10 cellular contexts compared by ENCODE assay signal in the genomic region with DNA sequence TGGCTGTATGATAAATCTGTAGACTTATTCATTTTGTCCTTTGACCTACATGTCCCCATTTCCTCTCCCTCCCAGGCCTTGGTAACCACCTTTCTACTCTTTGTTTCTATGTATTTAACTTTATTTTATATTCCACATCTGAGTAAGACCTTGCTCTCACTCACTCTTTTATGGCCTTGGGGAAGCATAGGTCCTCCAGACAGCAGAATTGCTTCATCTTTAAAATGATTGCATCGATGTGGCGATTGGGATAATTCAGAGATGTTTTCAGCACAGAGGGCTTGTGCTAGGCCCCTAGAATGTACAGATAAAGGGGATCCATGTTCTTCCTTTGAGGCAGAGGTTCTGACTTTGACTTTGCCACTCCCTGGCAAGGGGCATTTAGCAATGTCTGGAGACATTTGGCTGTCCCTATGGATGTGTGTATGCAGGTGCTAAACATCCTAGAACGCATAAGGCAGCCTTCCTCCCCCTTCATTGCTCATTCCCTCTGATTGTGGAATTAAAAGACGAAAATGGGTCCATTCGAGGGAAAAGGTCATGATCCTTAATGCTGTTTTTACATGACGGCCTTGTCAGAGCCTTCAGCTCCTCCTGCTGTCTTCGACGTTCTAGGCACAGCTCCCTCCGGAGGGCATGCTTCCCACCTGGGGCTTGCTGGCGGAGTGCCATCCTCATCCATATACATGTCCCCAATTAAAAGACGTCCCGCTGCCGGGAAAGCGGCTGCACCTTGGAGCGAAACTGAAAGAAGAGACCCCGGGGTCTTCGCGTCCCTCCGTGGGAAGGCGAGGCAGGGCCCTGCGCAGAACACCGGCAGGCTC. TPM values are rescaled to one million over a fixed set of nuclear protein-coding genes. Genes with fewer than 3 reads are reported as not detected.
DNase-seq lines count a peak whose midpoint lies in the region; ATAC-seq and TF ChIP-seq lines count a peak whose summit lies in the region.
"Had no signal": no experiment of that assay in that cellular context is flagged by ENCODE, and none has a peak within 500 bp of the region (broad histone marks: within the 10 kb centered on the region; RNA-seq: fewer than 3 reads in every experiment).

No MANE protein-coding gene starts in this region.

- H3K36me3 ChIP-seq in kidney epithelial cell (ENCODE audit: control insufficient read depth, insufficient read depth, low read length): no peaks in the 10 kb centered on the region
- no peaks in the 10 kb centered on the region for H3K36me3 ChIP-seq in tibial nerve

- peaks cover 70% of the 10 kb centered on the region for H3K27me3 Mint-ChIP-seq in WTC11 (ENCODE audit: low read depth)

- peak overlapping the region; percentile 72 for H3K4me3 Mint-ChIP-seq in WTC11
- H3K4me3 Mint-ChIP-seq: CD4-positive, alpha-beta memory T cell had no signal

- no peaks in the 10 kb centered on the region for H3K9me3 ChIP-seq in tibial nerve

- peaks cover 37% of the 10 kb centered on the region for H3K4me1 Mint-ChIP-seq in WTC11
- H3K4me1 Mint-ChIP-seq: CD4-positive, alpha-beta memory T cell had no signal

- H3K27ac Mint-ChIP-seq in WTC11: no peak overlapping the region
- H3K27ac Mint-ChIP-seq: CD4-positive, alpha-beta memory T cell had no signal

- TF ChIP-seq POLR2A in tibial nerve (IDR thresholded peaks at IDR 0.05): no peak
- no peak for TF ChIP-seq POLR2A in GM18505 (IDR thresholded peaks at IDR 0.05; ENCODE audit: borderline replicate concordance, extremely low read depth, insufficient read depth, insufficient read length)

- TF ChIP-seq EP300 in tibial nerve (IDR thresholded peaks at IDR 0.05): no peak

- 22% methylated on average over 22 of the region's 22 CpGs for WGBS in tibial nerve, 2 donors

- no peaks in the 10 kb centered on the region for H3K9me3 Mint-ChIP-seq in WTC11

- TF ChIP-seq CTCF in WTC11 (IDR thresholded peaks at IDR 0.05) (no peak), kidney epithelial cell (IDR thresholded peaks at IDR 0.05; ENCODE audit: insufficient read depth, low read length, poor library complexity, severe bottlenecking) (peak; percentile 17), tibial nerve (IDR thresholded peaks at IDR 0.05) (no peak)

- H3K27me3 ChIP-seq in kidney epithelial cell (ENCODE audit: control insufficient read depth, insufficient read depth, low read length) (no peaks in the 10 kb centered on the region), tibial nerve (peaks cover 0 to 4% of the 10 kb centered on the region in 2 donors)

- ATAC-seq in WTC11 (peak; percentile 28), HG03196 (IDR thresholded peaks at IDR 0.05; ENCODE audit: unreplicated experiment) (no peak), GM18505 (IDR thresholded peaks at IDR 0.05; ENCODE audit: unreplicated experiment) (no peak)

- peaks cover 0 to 15% (median 6%) of the 10 kb centered on the region in 4 donors for H3K4me1 ChIP-seq in tibial nerve

- H3K4me3 ChIP-seq in kidney epithelial cell (ENCODE audit: low read depth, low read length) (peak overlapping the region; percentile 53), tibial nerve (peak overlapping the region; percentile 23 to 64 (median 48))

- CTCF ChIA-PET in WTC11 (lab: Charles Lee): interaction anchor here (0.7 to 1.5 kb wide), 5 partner anchors 34 to 137 kb away, joined by 3 to 12 read pairs (median 3); no protein-coding TSS in a partner anchor

- no peaks in the 10 kb centered on the region for H3K36me3 Mint-ChIP-seq in WTC11
- H3K36me3 Mint-ChIP-seq: CD4-positive, alpha-beta memory T cell had no signal

- POLR2A ChIA-PET in WTC11 (lab: Charles Lee): interaction anchor here (1.7 kb wide), 1 partner anchor 63 kb away, joined by 6 read pairs; no protein-coding TSS in a partner anchor

- peak overlapping the region in 2 of 4 donors; percentile 41 to 60 for H3K27ac ChIP-seq in tibial nerve

- DNase-seq in NCI-H2107 (lab: John Stamatoyannopoulos, UW) (peak; percentile 61), NCI-H2107 treated with DMSO at 0.1 percent for 48 hours (lab: John Stamatoyannopoulos, UW; ENCODE audit: unreplicated experiment) (no peak), WTC11 (ENCODE audit: low spot score) (peak; percentile 32), kidney epithelial cell (ENCODE audit: low read depth) (no peak), tibial nerve (ENCODE audit: low spot score in 2 of 2) (peak in 1 of 2 donors; percentile 5)
- no peak for DNase-seq in stimulated activated CD4-positive, alpha-beta T cell treated with anti-CD3 and anti-CD28 coated beads, Interleukin-4, amount 100 ng/mL, for 1 hour
- DNase-seq: CD4-positive, alpha-beta memory T cell had no signal

TF ChIP-seq in WTC11, 78 proteins besides CTCF, POLR2A, EP300 and RAD21:
- TF ChIP-seq, protein P1, sequence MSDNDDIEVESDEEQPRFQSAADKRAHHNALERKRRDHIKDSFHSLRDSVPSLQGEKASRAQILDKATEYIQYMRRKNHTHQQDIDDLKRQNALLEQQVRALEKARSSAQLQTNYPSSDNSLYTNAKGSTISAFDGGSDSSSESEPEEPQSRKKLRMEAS (CRISPR knock-in tag; IDR thresholded peaks at IDR 0.05): peak; percentile 52; the same call in 1 of the 2 replicates
- TF ChIP-seq, protein P2, sequence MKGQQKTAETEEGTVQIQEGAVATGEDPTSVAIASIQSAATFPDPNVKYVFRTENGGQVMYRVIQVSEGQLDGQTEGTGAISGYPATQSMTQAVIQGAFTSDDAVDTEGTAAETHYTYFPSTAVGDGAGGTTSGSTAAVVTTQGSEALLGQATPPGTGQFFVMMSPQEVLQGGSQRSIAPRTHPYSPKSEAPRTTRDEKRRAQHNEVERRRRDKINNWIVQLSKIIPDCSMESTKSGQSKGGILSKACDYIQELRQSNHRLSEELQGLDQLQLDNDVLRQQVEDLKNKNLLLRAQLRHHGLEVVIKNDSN (CRISPR knock-in tag; IDR thresholded peaks at IDR 0.05): no peak
- TF ChIP-seq, protein P3, sequence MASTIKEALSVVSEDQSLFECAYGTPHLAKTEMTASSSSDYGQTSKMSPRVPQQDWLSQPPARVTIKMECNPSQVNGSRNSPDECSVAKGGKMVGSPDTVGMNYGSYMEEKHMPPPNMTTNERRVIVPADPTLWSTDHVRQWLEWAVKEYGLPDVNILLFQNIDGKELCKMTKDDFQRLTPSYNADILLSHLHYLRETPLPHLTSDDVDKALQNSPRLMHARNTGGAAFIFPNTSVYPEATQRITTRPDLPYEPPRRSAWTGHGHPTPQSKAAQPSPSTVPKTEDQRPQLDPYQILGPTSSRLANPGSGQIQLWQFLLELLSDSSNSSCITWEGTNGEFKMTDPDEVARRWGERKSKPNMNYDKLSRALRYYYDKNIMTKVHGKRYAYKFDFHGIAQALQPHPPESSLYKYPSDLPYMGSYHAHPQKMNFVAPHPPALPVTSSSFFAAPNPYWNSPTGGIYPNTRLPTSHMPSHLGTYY (CRISPR knock-in tag; IDR thresholded peaks at IDR 0.05): no peak
- TF ChIP-seq GABPB1 (CRISPR knock-in tag; IDR thresholded peaks at IDR 0.05): peak; percentile 84
- no peak for TF ChIP-seq CREM (CRISPR knock-in tag; IDR thresholded peaks at IDR 0.05)
- TF ChIP-seq RELA (CRISPR knock-in tag; IDR thresholded peaks at IDR 0.05; ENCODE audit: borderline replicate concordance): 0 out of 2 replicates have a peak, but pooled peaks have one; percentile 43
- no peak for TF ChIP-seq ESRRA (CRISPR knock-in tag; IDR thresholded peaks at IDR 0.05; ENCODE audit: borderline replicate concordance)
- TF ChIP-seq, protein P4, sequence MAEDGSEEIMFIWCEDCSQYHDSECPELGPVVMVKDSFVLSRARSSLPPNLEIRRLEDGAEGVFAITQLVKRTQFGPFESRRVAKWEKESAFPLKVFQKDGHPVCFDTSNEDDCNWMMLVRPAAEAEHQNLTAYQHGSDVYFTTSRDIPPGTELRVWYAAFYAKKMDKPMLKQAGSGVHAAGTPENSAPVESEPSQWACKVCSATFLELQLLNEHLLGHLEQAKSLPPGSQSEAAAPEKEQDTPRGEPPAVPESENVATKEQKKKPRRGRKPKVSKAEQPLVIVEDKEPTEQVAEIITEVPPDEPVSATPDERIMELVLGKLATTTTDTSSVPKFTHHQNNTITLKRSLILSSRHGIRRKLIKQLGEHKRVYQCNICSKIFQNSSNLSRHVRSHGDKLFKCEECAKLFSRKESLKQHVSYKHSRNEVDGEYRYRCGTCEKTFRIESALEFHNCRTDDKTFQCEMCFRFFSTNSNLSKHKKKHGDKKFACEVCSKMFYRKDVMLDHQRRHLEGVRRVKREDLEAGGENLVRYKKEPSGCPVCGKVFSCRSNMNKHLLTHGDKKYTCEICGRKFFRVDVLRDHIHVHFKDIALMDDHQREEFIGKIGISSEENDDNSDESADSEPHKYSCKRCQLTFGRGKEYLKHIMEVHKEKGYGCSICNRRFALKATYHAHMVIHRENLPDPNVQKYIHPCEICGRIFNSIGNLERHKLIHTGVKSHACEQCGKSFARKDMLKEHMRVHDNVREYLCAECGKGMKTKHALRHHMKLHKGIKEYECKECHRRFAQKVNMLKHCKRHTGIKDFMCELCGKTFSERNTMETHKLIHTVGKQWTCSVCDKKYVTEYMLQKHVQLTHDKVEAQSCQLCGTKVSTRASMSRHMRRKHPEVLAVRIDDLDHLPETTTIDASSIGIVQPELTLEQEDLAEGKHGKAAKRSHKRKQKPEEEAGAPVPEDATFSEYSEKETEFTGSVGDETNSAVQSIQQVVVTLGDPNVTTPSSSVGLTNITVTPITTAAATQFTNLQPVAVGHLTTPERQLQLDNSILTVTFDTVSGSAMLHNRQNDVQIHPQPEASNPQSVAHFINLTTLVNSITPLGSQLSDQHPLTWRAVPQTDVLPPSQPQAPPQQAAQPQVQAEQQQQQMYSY (CRISPR knock-in tag; IDR thresholded peaks at IDR 0.05): no peak
- no peak for TF ChIP-seq NFE2L1 (CRISPR knock-in tag; IDR thresholded peaks at IDR 0.05)

RNA-seq across cellular contexts. Expression of a gene that starts 1.1 kb away (rescaled TPM):
- 0.74 to 1.2 TPM (median 0.85 TPM) in 3 replicates for total RNA-seq in WTC11 (2021)
- total RNA-seq in kidney epithelial cell: 5.9 and 13.8 TPM in 2 replicates
- 1 to 10 TPM in 1 of 4 donors, under 1 TPM in 2, not detected in 1; 0.21 to 1.8 (median 0.22) TPM for total RNA-seq in tibial nerve
- total RNA-seq: activated CD8-positive, alpha-beta memory T cell treated with anti-CD3 and anti-CD28 coated beads for 36 hours; CD4-positive, alpha-beta memory T cell had no signal

Comparison
In these comparisons a context has a peak if more than half of its experiments do, and no peak if none do; other contexts are left out.
1. DNase-seq: peak in NCI-H2107 (single experiment) and WTC11 (single experiment); none in NCI-H2107 treated with DMSO at 0.1 percent for 48 hours (single experiment), kidney epithelial cell (single experiment) and stimulated activated CD4-positive, alpha-beta T cell treated with anti-CD3 and anti-CD28 coated beads, Interleukin-4, amount 100 ng/mL, for 1 hour (single experiment).